1 cellular context compared by ENCODE assay signal in genomic region chr3:163813935-163814334, GRCh38.
TF ChIP-seq lines count a peak whose summit lies in the region.

No MANE protein-coding gene starts in this region.

TF ChIP-seq in HepG2, 621 proteins besides CTCF, POLR2A, EP300 and RAD21 (continued from another document):
- TF ChIP-seq ZBTB33 (CRISPR knock-in tag; IDR thresholded peaks at IDR 0.05) (no peak), FOSL2 (CRISPR knock-in tag; IDR thresholded peaks at IDR 0.05) (no peak), CEBPG (CRISPR knock-in tag; IDR thresholded peaks at IDR 0.05) (no peak), PAXIP1 (CRISPR knock-in tag; conservative IDR thresholded peaks at IDR 0.05) (no peak), ZNF670 (CRISPR knock-in tag; IDR thresholded peaks at IDR 0.05; ENCODE audit: borderline replicate concordance) (no peak)
